In genomic region chr7:100693312-100694195, GRCh38 we compare ENCODE assay signal across 8 cellular contexts. TPM values are rescaled to one million over a fixed set of nuclear protein-coding genes. Genes with fewer than 3 reads are reported as not detected.
DNase-seq lines count a peak whose midpoint lies in the region; ATAC-seq and TF ChIP-seq lines count a peak whose summit lies in the region.

No MANE protein-coding gene starts in this region.

- peak overlapping the region; percentile 98 for H3K4me3 Mint-ChIP-seq in activated T-cell treated with anti-CD3 and anti-CD28 coated beads, Interleukin-2, amount 50 U/mL, for 72 hours

- H3K27ac Mint-ChIP-seq in activated T-cell treated with anti-CD3 and anti-CD28 coated beads, Interleukin-2, amount 50 U/mL, for 72 hours, result peak overlapping the region; percentile 60

- peak in 2 of 3 experiments; percentile 58 to 60 for DNase-seq in NCI-H1417 (lab: John Stamatoyannopoulos, UW)
- no peak for DNase-seq in NCI-H1417 treated with DMSO at 0.1 percent for 48 hours (lab: John Stamatoyannopoulos, UW)
- peak in 1 of 2 donors; percentile 39 for DNase-seq in activated T-cell treated with anti-CD3 and anti-CD28 coated beads, Interleukin-2, amount 50 U/mL, for 72 hours
- DNase-seq in right atrium auricular region (ENCODE audit: low spot score), result no peak
- DNase-seq in amniotic stem cell (lab: John Stamatoyannopoulos, UW), result no peak
- no peak for DNase-seq in NCI-H1694 treated with DMSO at 0.1 percent for 48 hours (lab: John Stamatoyannopoulos, UW)

- H3K4me3 ChIP-seq in right atrium auricular region, result peak overlapping the region; percentile 57 to 93
- peak overlapping the region; percentile 66 to 94 (median 89) for H3K4me3 ChIP-seq in skin epidermis

- peaks cover 3% of the 10 kb centered on the region for H3K36me3 ChIP-seq in right atrium auricular region

- H3K4me1 Mint-ChIP-seq in activated T-cell treated with anti-CD3 and anti-CD28 coated beads, Interleukin-2, amount 50 U/mL, for 72 hours (ENCODE audit: low read depth), result peaks cover 44% of the 10 kb centered on the region

- H3K4me1 ChIP-seq in right atrium auricular region, result peaks cover 0 to 53% of the 10 kb centered on the region in 2 donors

- H3K27ac ChIP-seq in right atrium auricular region, result peak overlapping the region; percentile 80 to 88
- H3K27ac ChIP-seq in skin epidermis, result peak overlapping the region; percentile 71 to 98 (median 88)

- no peaks in the 10 kb centered on the region for H3K9me3 ChIP-seq in right atrium auricular region

- H3K9me3 Mint-ChIP-seq in activated T-cell treated with anti-CD3 and anti-CD28 coated beads, Interleukin-2, amount 50 U/mL, for 72 hours, result no peaks in the 10 kb centered on the region

- H3K27me3 ChIP-seq in right atrium auricular region, result no peaks in the 10 kb centered on the region

- no peaks in the 10 kb centered on the region for H3K27me3 Mint-ChIP-seq in activated T-cell treated with anti-CD3 and anti-CD28 coated beads, Interleukin-2, amount 50 U/mL, for 72 hours (ENCODE audit: low read depth)

- peak; percentile 6 for ATAC-seq in HG02840 (IDR thresholded peaks at IDR 0.05; ENCODE audit: low FRiP score, unreplicated experiment)
- ATAC-seq in activated T-cell treated with anti-CD3 and anti-CD28 coated beads, Interleukin-2, amount 50 U/mL, for 72 hours (replicated peaks in 1 of 2), result peak; percentile 57 to 66

- no peak for TF ChIP-seq CTCF in right atrium auricular region (IDR thresholded peaks at IDR 0.05)

- peaks cover 6% of the 10 kb centered on the region in 2 donors for H3K36me3 Mint-ChIP-seq in activated T-cell treated with anti-CD3 and anti-CD28 coated beads, Interleukin-2, amount 50 U/mL, for 72 hours (ENCODE audit: insufficient read depth in 2 of 2)

RNA-seq across cellular contexts. Expression of gene GIGYF1, which starts 0.5 kb away (rescaled TPM):
- 10 to 100 TPM; 51.5 to 53.2 TPM for total RNA-seq in activated T-cell treated with anti-CD3 and anti-CD28 coated beads, Interleukin-2, amount 50 U/mL, for 72 hours
- total RNA-seq in right atrium auricular region, result 10 to 100 TPM; 13.4 to 17.4 TPM

RNA-seq across cellular contexts. Expression of gene POP7, which starts 12.4 kb away (rescaled TPM):
- total RNA-seq in activated T-cell treated with anti-CD3 and anti-CD28 coated beads, Interleukin-2, amount 50 U/mL, for 72 hours, result 10 to 100 TPM; 33.3 to 40.9 TPM
- 10 to 100 TPM; 19.1 to 28.7 TPM for total RNA-seq in right atrium auricular region

RNA-seq across cellular contexts. Expression of gene GNB2, which starts 20.0 kb away (rescaled TPM):
- 100 to 1,000 TPM; 196 to 198 TPM for total RNA-seq in activated T-cell treated with anti-CD3 and anti-CD28 coated beads, Interleukin-2, amount 50 U/mL, for 72 hours
- 100 to 1,000 TPM in 1 of 2 donors, 10 to 100 TPM in 1; 96.2 to 169 TPM for total RNA-seq in right atrium auricular region

RNA-seq across cellular contexts. Expression of gene EPO, which starts 26.7 kb away (rescaled TPM):
- total RNA-seq in activated T-cell treated with anti-CD3 and anti-CD28 coated beads, Interleukin-2, amount 50 U/mL, for 72 hours, result under 1 TPM in 1 of 2 donors, not detected in 1; 0.19 TPM
- total RNA-seq in right atrium auricular region, result not detected

RNA-seq across cellular contexts. Expression of gene ACTL6B, which starts 37.3 kb away (rescaled TPM):
- total RNA-seq in activated T-cell treated with anti-CD3 and anti-CD28 coated beads, Interleukin-2, amount 50 U/mL, for 72 hours, result not detected
- total RNA-seq in right atrium auricular region, result not detected

Comparison
In these comparisons a context has a peak if more than half of its experiments do, and no peak if none do; other contexts are left out.
1. DNase-seq: peak in NCI-H1417 (2 of 3); none in NCI-H1417 treated with DMSO at 0.1 percent for 48 hours (single experiment), right atrium auricular region (single experiment), amniotic stem cell (single experiment) and NCI-H1694 treated with DMSO at 0.1 percent for 48 hours (single experiment).